In the genomic region with DNA sequence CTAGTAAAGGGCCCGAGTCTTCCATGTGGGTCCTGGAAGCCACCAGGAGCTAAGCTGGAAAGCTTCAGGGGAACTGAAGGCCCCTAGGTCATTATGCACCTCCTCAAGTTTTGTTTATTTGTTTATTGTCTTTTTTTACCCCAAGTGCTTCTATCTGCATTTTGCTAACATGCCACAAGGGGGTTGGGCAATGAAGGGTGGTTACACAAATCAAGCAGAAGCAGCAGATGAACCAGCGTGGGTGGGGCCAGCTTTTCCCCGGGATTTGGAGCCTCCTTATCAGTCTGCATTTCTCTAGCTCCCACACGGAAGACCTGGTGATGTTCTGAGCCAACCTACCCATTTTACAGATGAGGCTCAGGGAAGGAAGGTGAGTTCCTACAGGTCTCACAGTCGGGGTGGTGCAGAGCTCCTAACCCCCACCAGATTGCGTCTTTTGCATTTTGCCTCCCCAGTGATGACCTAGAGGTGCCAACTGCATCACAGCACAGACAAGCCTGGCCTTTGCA, we compare ENCODE assay signal across 1 cellular context.
TF ChIP-seq lines count a peak whose summit lies in the region.

No MANE protein-coding gene starts in this region.

TF ChIP-seq in HepG2, 621 proteins besides CTCF, POLR2A, EP300 and RAD21:
- TF ChIP-seq NFYB (CRISPR knock-in tag; IDR thresholded peaks at IDR 0.05) (no peak), ZKSCAN5 (CRISPR knock-in tag; IDR thresholded peaks at IDR 0.05) (no peak), MEIS1 (CRISPR knock-in tag; IDR thresholded peaks at IDR 0.05; ENCODE audit: borderline replicate concordance) (no peak), ATF7 (IDR thresholded peaks at IDR 0.05) (no peak), ATF7 (CRISPR knock-in tag; IDR thresholded peaks at IDR 0.05) (no peak), ZNF180 (CRISPR knock-in tag; IDR thresholded peaks at IDR 0.05; ENCODE audit: borderline replicate concordance, low read depth) (no peak), ETV5 (CRISPR knock-in tag; IDR thresholded peaks at IDR 0.05; ENCODE audit: borderline replicate concordance) (no peak), ZNF44 (CRISPR knock-in tag; IDR thresholded peaks at IDR 0.05) (no peak), AHR (CRISPR knock-in tag; IDR thresholded peaks at IDR 0.05) (no peak), ZNF274 (CRISPR knock-in tag; IDR thresholded peaks at IDR 0.05) (no peak), NFKB2 (CRISPR knock-in tag; IDR thresholded peaks at IDR 0.05; ENCODE audit: borderline replicate concordance) (no peak)
- TF ChIP-seq, protein P1, sequence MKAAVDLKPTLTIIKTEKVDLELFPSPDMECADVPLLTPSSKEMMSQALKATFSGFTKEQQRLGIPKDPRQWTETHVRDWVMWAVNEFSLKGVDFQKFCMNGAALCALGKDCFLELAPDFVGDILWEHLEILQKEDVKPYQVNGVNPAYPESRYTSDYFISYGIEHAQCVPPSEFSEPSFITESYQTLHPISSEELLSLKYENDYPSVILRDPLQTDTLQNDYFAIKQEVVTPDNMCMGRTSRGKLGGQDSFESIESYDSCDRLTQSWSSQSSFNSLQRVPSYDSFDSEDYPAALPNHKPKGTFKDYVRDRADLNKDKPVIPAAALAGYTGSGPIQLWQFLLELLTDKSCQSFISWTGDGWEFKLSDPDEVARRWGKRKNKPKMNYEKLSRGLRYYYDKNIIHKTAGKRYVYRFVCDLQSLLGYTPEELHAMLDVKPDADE (CRISPR knock-in tag; IDR thresholded peaks at IDR 0.05): no peak
